In genomic region chr3:100709840-100710235, GRCh38 we compare ENCODE assay signal across 8 cellular contexts. TPM values are rescaled to one million over a fixed set of nuclear protein-coding genes. Genes with fewer than 3 reads are reported as not detected.
A peak's percentile ranks its signal among the peaks of the same experiment; 100 is the strongest.
DNase-seq lines count a peak whose midpoint lies in the region; ATAC-seq, FAIRE-seq and TF ChIP-seq lines count a peak whose summit lies in the region.

No MANE protein-coding gene starts in this region.

- no peaks in the 10 kb centered on the region for H3K27me3 ChIP-seq in bronchial epithelial cell (ENCODE audit: control insufficient read depth, insufficient read depth, low read length)
- H3K27me3 ChIP-seq in spleen (replicated peaks in 1 of 7): peaks cover 0 to 5% (median 0%) of the 10 kb centered on the region in 7 donors

- H3K27ac Mint-ChIP-seq in Calu3 (ENCODE audit: unreplicated experiment): peak overlapping the region; percentile 94
- H3K27ac Mint-ChIP-seq in T-helper 17 cell: peak overlapping the region; percentile 94

- H3K9me3 Mint-ChIP-seq in Calu3 (ENCODE audit: low read depth, unreplicated experiment): no peaks in the 10 kb centered on the region

- CTCF ChIA-PET in Calu3 (lab: Charles Lee): interaction anchor here (1.1 to 2.5 kb wide), 6 partner anchors 26 to 247 kb away, joined by 3 to 13 read pairs (median 4); no protein-coding TSS in a partner anchor

- DNase-seq in Calu3: peak; percentile 17
- peak; percentile 15 for DNase-seq in HS-27A (ENCODE audit: low read depth)
- DNase-seq in T-helper 17 cell: peak in 2 of 3 donors; percentile 24 to 33
- DNase-seq in bronchial epithelial cell (ENCODE audit: low read depth): peak; percentile 31
- peak; percentile 86 for DNase-seq in islet precursor cell
- DNase-seq in spleen: peak; percentile 90
- no peak for DNase-seq in COLO829 (ENCODE audit: low spot score)

- H3K4me1 ChIP-seq in spleen: peaks cover 15 to 49% (median 36%) of the 10 kb centered on the region in 6 donors

- peaks cover 3% of the 10 kb centered on the region for H3K36me3 ChIP-seq in bronchial epithelial cell (ENCODE audit: control insufficient read depth, insufficient read depth, low read length)
- peaks cover 0 to 23% (median 11%) of the 10 kb centered on the region in 6 donors for H3K36me3 ChIP-seq in spleen

- H3K4me1 Mint-ChIP-seq in Calu3 (ENCODE audit: low read depth, unreplicated experiment): peaks cover 42% of the 10 kb centered on the region
- H3K4me1 Mint-ChIP-seq in T-helper 17 cell: peaks cover 29% of the 10 kb centered on the region

- H3K9me3 ChIP-seq in T-helper 17 cell (ENCODE audit: control insufficient read depth, low read length, poor library complexity, severe bottlenecking) (no peaks in the 10 kb centered on the region), spleen (no peaks in the 10 kb centered on the region)

- peak; percentile 3 for ATAC-seq in T-helper 17 cell
- ATAC-seq in HG03571 (IDR thresholded peaks at IDR 0.05; ENCODE audit: unreplicated experiment): no peak

- peak overlapping the region; percentile 80 for H3K4me3 Mint-ChIP-seq in Calu3 (ENCODE audit: low read depth, unreplicated experiment)
- H3K4me3 Mint-ChIP-seq in T-helper 17 cell: peak overlapping the region; percentile 92

- TF ChIP-seq CTCF in Calu3 (IDR thresholded peaks at IDR 0.05; ENCODE audit: unreplicated experiment): no peak
- peak; percentile 1 for TF ChIP-seq CTCF in bronchial epithelial cell (IDR thresholded peaks at IDR 0.05; ENCODE audit: insufficient read depth, low read length, severe bottlenecking)
- peak in 1 of 11 experiments; percentile 22 for TF ChIP-seq CTCF in spleen (IDR thresholded peaks at IDR 0.05 in 8 of 11, conservative IDR thresholded peaks at IDR 0.05 in 3 of 11)

- peak overlapping the region; percentile 71 to 99 (median 96) for H3K27ac ChIP-seq in spleen

- 1 to 2% (median 1%) methylated on average over 18 to 23 of the region's 23 CpGs for WGBS in spleen, 5 donors

- peaks cover 62% of the 10 kb centered on the region for H3K36me3 Mint-ChIP-seq in Calu3 (ENCODE audit: insufficient read depth, unreplicated experiment)
- H3K36me3 Mint-ChIP-seq in T-helper 17 cell (ENCODE audit: low read depth): no peaks in the 10 kb centered on the region

- no peaks in the 10 kb centered on the region for H3K27me3 Mint-ChIP-seq in Calu3 (ENCODE audit: unreplicated experiment)
- peaks cover 10% of the 10 kb centered on the region for H3K27me3 Mint-ChIP-seq in T-helper 17 cell

- no peak for FAIRE-seq in bronchial epithelial cell (lab: Jason Lieb, UNC)

- intact Hi-C loops in Calu3 (cut with micrococcal nuclease; ENCODE audit: unreplicated experiment) (loop anchor here (2.0 kb wide), 2 partner anchors 59 to 107 kb away; no protein-coding TSS in a partner anchor), spleen (cut with DNase I; ENCODE audit: low total_unique reads) (no loop called here)

- BruUV-seq in Calu3 (replicated peaks; lab: Mats Ljungman, UMichigan): no TSS peak

- TF ChIP-seq POLR2A in spleen (IDR thresholded peaks at IDR 0.05): no peak

- peak overlapping the region; percentile 80 for H3K4me3 ChIP-seq in bronchial epithelial cell (ENCODE audit: low read depth, low read length)
- peak overlapping the region; percentile 58 to 83 (median 73) for H3K4me3 ChIP-seq in spleen

RNA-seq across cellular contexts. Expression of gene TFG, which starts 0.5 kb away (rescaled TPM):
- total RNA-seq in Calu3 (2022) (139 and 143 TPM in 2 replicates), T-helper 17 cell (10 to 100 TPM; 59.2 to 60.4 TPM), bronchial epithelial cell (64.8 and 68.2 TPM in 2 replicates), spleen (10 to 100 TPM; 49.4 to 70.8 (median 57.6) TPM)
- polyA plus RNA-seq in spleen: 10 to 100 TPM; 28.0 to 38.4 (median 31.6) TPM
